ENCODE assay signal across 9 cellular contexts in the genomic region with DNA sequence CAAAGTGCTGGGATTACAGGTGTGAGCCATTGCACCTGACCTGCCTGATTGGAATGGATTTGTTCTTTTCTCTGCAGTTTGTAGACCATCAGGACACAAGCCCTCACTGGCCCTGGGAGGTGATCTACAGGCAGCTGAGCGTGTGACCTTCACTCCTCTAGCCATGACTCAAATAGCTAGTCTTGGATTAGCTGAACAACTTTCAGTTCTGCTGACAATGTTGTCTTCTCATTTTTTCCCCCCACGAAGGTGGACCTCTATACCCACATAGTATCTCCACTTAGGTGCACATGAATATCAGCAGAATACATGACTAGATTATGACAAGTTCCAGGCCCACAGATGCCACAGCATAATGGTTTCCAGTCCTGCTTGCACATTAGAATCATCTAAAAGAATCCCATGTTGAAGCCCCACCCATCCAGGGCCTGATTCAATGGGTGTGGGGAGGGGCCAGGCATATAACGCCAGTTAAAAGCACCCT. TPM values are rescaled to one million over a fixed set of nuclear protein-coding genes. Genes with fewer than 3 reads are reported as not detected.
A peak's percentile ranks its signal among the peaks of the same experiment; 100 is the strongest.
DNase-seq lines count a peak whose midpoint lies in the region; ATAC-seq and TF ChIP-seq lines count a peak whose summit lies in the region.
"Had no signal": no experiment of that assay in that cellular context is flagged by ENCODE, and none has a peak within 500 bp of the region (broad histone marks: within the 10 kb centered on the region; RNA-seq: fewer than 3 reads in every experiment).

No MANE protein-coding gene starts in this region.

- H3K27ac Mint-ChIP-seq in activated CD4-positive, alpha-beta T cell treated with anti-CD3 and anti-CD28 coated beads for 36 hours, result peak overlapping the region; percentile 76

- TF ChIP-seq CTCF in A673 (conservative IDR thresholded peaks at IDR 0.05; ENCODE audit: low read depth, low read length) (no peak), foreskin fibroblast (IDR thresholded peaks at IDR 0.05; ENCODE audit: low read depth, low read length) (no peak)

- CTCF ChIA-PET in activated CD4-positive, alpha-beta T cell treated with anti-CD3 and anti-CD28 coated beads for 36 hours (lab: Charles Lee), result interaction anchor here (0.5 to 1.2 kb wide), 3 partner anchors 33 to 1321 kb away, joined by 3 to 8 read pairs (median 3); no protein-coding TSS in a partner anchor
- CTCF ChIA-PET in A673 (lab: Charles Lee), result no interaction called here

- peaks cover 8% of the 10 kb centered on the region for H3K27me3 ChIP-seq in A673 (replicated peaks; ENCODE audit: insufficient read depth, low read depth, low read length, poor library complexity)
- H3K27me3 ChIP-seq: body of pancreas had no signal

- POLR2A ChIA-PET in activated CD4-positive, alpha-beta T cell treated with anti-CD3 and anti-CD28 coated beads for 36 hours (lab: Charles Lee), result interaction anchor here (0.7 to 1.2 kb wide), 3 partner anchors 15 to 298 kb away, joined by 3 to 4 read pairs (median 4); partner anchors contain the start of gene HS3ST3B1
- POLR2A ChIA-PET in A673 (lab: Charles Lee; ENCODE audit: low non-redundant PET), result no interaction called here

- peak; percentile 83 for DNase-seq in activated CD4-positive, alpha-beta T cell treated with anti-CD3 and anti-CD28 coated beads for 36 hours
- no peak for DNase-seq in activated CD4-positive, alpha-beta T cell treated with anti-CD3 and anti-CD28 coated beads, Interleukin-2, amount 50 U/mL, for 4 hours
- peak in 2 of 3 experiments; percentile 35 to 42 for DNase-seq in activated CD8-positive, alpha-beta memory T cell treated with anti-CD3 and anti-CD28 coated beads for 48 hours (ENCODE audit: low read depth in 2 of 3, low spot score in 2 of 3)
- DNase-seq in stimulated activated CD4-positive, alpha-beta T cell treated with anti-CD3 and anti-CD28 coated beads, TNF-alpha, amount 100 ng/mL, for 24 hours (ENCODE audit: low read depth in 3 of 3), result peak; percentile 29 to 64 (median 47)
- DNase-seq in A673 (ENCODE audit: low spot score), result no peak
- DNase-seq in foreskin fibroblast, result no peak
- DNase-seq in HT-29 (ENCODE audit: low spot score), result no peak
- DNase-seq: body of pancreas had no signal

- peaks cover 5% of the 10 kb centered on the region for H3K36me3 Mint-ChIP-seq in activated CD4-positive, alpha-beta T cell treated with anti-CD3 and anti-CD28 coated beads for 36 hours (ENCODE audit: low read depth)

- H3K4me1 Mint-ChIP-seq in activated CD4-positive, alpha-beta T cell treated with anti-CD3 and anti-CD28 coated beads for 36 hours, result peaks cover 83% of the 10 kb centered on the region

- H3K27me3 Mint-ChIP-seq in activated CD4-positive, alpha-beta T cell treated with anti-CD3 and anti-CD28 coated beads for 36 hours, result no peaks in the 10 kb centered on the region

- no peaks in the 10 kb centered on the region for H3K9me3 ChIP-seq in A673 (ENCODE audit: low read depth, low read length, poor library complexity, severe bottlenecking)
- H3K9me3 ChIP-seq: body of pancreas had no signal

- no peak overlapping the region for H3K4me3 Mint-ChIP-seq in activated CD4-positive, alpha-beta T cell treated with anti-CD3 and anti-CD28 coated beads for 36 hours

- no TSS peak for BruUV-seq in A673 (replicated peaks; lab: Mats Ljungman, UMichigan)

- H3K27ac ChIP-seq in A673 (ENCODE audit: low read depth, low read length, poor library complexity, severe bottlenecking), result no peak overlapping the region
- H3K27ac ChIP-seq: body of pancreas had no signal

- intact Hi-C loops in activated CD4-positive, alpha-beta T cell treated with anti-CD3 and anti-CD28 coated beads for 36 hours (cut with DNase I, micrococcal nuclease), result loop anchor here (1.0 to 5.0 kb wide), 7 partner anchors 22 to 91 kb away; partner anchors contain the start of gene HS3ST3B1 (in 1 of the 2)
- intact Hi-C loops in A673 (cut with micrococcal nuclease; ENCODE audit: unreplicated experiment), result no loop called here

- H3K9me3 Mint-ChIP-seq in activated CD4-positive, alpha-beta T cell treated with anti-CD3 and anti-CD28 coated beads for 36 hours (ENCODE audit: low read depth), result no peaks in the 10 kb centered on the region

- ATAC-seq in activated CD4-positive, alpha-beta T cell treated with anti-CD3 and anti-CD28 coated beads for 36 hours, result peak; percentile 93
- peak; percentile 77 for ATAC-seq in HG02840 (IDR thresholded peaks at IDR 0.05; ENCODE audit: low FRiP score, unreplicated experiment)
- ATAC-seq: body of pancreas had no signal

- H3K4me3 ChIP-seq in A673 (ENCODE audit: low read depth, low read length, poor library complexity, severe bottlenecking) (no peak overlapping the region), foreskin fibroblast (ENCODE audit: low read depth in 1 of 2, low read length in 2 of 2) (no peak overlapping the region)
- H3K4me3 ChIP-seq: body of pancreas had no signal

- no peaks in the 10 kb centered on the region for H3K4me1 ChIP-seq in A673 (ENCODE audit: insufficient read depth, low read length, poor library complexity, severe bottlenecking)
- H3K4me1 ChIP-seq: body of pancreas had no signal

- no peaks in the 10 kb centered on the region for H3K36me3 ChIP-seq in A673 (ENCODE audit: insufficient read depth, low read length, poor library complexity, severe bottlenecking)

RNA-seq across cellular contexts. Expression of gene HS3ST3B1, which starts 36.8 kb away (rescaled TPM):
- total RNA-seq in activated CD4-positive, alpha-beta T cell treated with anti-CD3 and anti-CD28 coated beads for 36 hours, result 1 to 10 TPM; 5.0 to 5.7 TPM
- total RNA-seq in A673 (2021), result not detected in 2 replicates
- total RNA-seq in HT-29 (2014; rRNA removed; shearing (Covaris generic)), result 0.13 TPM in 1 of 2 replicates, not detected in the other

Comparison
In these comparisons a context has a peak if more than half of its experiments do, and no peak if none do; other contexts are left out.
1. DNase-seq: peak in activated CD4-positive, alpha-beta T cell treated with anti-CD3 and anti-CD28 coated beads for 36 hours (single experiment), activated CD8-positive, alpha-beta memory T cell treated with anti-CD3 and anti-CD28 coated beads for 48 hours (2 of 3) and stimulated activated CD4-positive, alpha-beta T cell treated with anti-CD3 and anti-CD28 coated beads, TNF-alpha, amount 100 ng/mL, for 24 hours (3 of 3); none in activated CD4-positive, alpha-beta T cell treated with anti-CD3 and anti-CD28 coated beads, Interleukin-2, amount 50 U/mL, for 4 hours (0 of 2), A673 (single experiment), foreskin fibroblast (0 of 2) and HT-29 (single experiment).